In genomic region chrX:19810370-19810769, GRCh38 we compare ENCODE assay signal across 17 cellular contexts.
A peak's percentile ranks its signal among the peaks of the same experiment; 100 is the strongest.
DNase-seq lines count a peak whose midpoint lies in the region; ATAC-seq and TF ChIP-seq lines count a peak whose summit lies in the region.
"Had no signal": no experiment of that assay in that cellular context is flagged by ENCODE, and none has a peak within 500 bp of the region (broad histone marks: within the 10 kb centered on the region; RNA-seq: fewer than 3 reads in every experiment).

No MANE protein-coding gene starts in this region.

- no peak for ATAC-seq in HG02678 (IDR thresholded peaks at IDR 0.05; ENCODE audit: unreplicated experiment)
- ATAC-seq: right cardiac atrium had no signal

- no peaks in the 10 kb centered on the region for H3K27me3 ChIP-seq in CD8-positive, alpha-beta memory T cell (ENCODE audit: insufficient read depth, low read length, poor library complexity, severe bottlenecking)
- no peaks in the 10 kb centered on the region for H3K27me3 ChIP-seq in HL-60 (ENCODE audit: insufficient read depth, poor library complexity, severe bottlenecking)
- H3K27me3 ChIP-seq in adipocyte (replicated peaks; ENCODE audit: control insufficient read depth, insufficient read depth, low read length) = peaks cover 2% of the 10 kb centered on the region
- H3K27me3 ChIP-seq: BLaER1, tibial artery had no signal

- no peak overlapping the region for H3K4me3 ChIP-seq in CD8-positive, alpha-beta memory T cell (ENCODE audit: low read length)
- H3K4me3 ChIP-seq in HL-60 (replicated peaks; ENCODE audit: insufficient read depth, low read length) (no peak overlapping the region), adipocyte (ENCODE audit: low read length) (no peak overlapping the region)
- H3K4me3 ChIP-seq: BLaER1, tibial artery had no signal

- intact Hi-C loops in activated CD4-positive, alpha-beta T cell treated with anti-CD3 and anti-CD28 coated beads, Interleukin-2, amount 10 ng/mL, durations not matched to agents 24 days and 14 days (cut with micrococcal nuclease) = no loop called here

- peaks cover 0 to 13% (median 4%) of the 10 kb centered on the region in 3 donors for H3K36me3 Mint-ChIP-seq in CD8-positive, alpha-beta memory T cell
- peaks cover 23% of the 10 kb centered on the region for H3K36me3 Mint-ChIP-seq in activated CD4-positive, alpha-beta T cell treated with anti-CD3 and anti-CD28 coated beads, Interleukin-2, amount 10 ng/mL, durations not matched to agents 24 days and 14 days (ENCODE audit: low read depth)

- H3K9ac ChIP-seq in adipocyte (ENCODE audit: low read length) = peak overlapping the region; percentile 10
- H3K9ac ChIP-seq: BLaER1 had no signal

- H3K36me3 ChIP-seq in CD8-positive, alpha-beta memory T cell (ENCODE audit: insufficient read depth, low read length) = no peaks in the 10 kb centered on the region
- no peaks in the 10 kb centered on the region for H3K36me3 ChIP-seq in adipocyte (ENCODE audit: control insufficient read depth, insufficient read depth, low read length, severe bottlenecking)
- H3K36me3 ChIP-seq: tibial artery had no signal

- peak overlapping the region in 7 of 8 donors; percentile 28 to 82 (median 54) for H3K27ac Mint-ChIP-seq in CD8-positive, alpha-beta memory T cell
- H3K27ac Mint-ChIP-seq in activated CD4-positive, alpha-beta T cell treated with anti-CD3 and anti-CD28 coated beads, Interleukin-2, amount 10 ng/mL, durations not matched to agents 24 days and 14 days = no peak overlapping the region
- H3K27ac Mint-ChIP-seq: activated T-helper 1 cell treated with anti-CD3 and anti-CD28 coated beads, Interleukin-12 subunit alpha, Interleukin-12 subunit beta, Interleukin-2, Interleukin-4 antibody, amounts not matched to agents 30 ng/mL and 10 ng/mL and 1 ng/mL, durations not matched to agents 14 hours and 24 hours and 36 hours; H9 had no signal

- peaks cover 35% of the 10 kb centered on the region for H3K4me1 ChIP-seq in CD8-positive, alpha-beta memory T cell (ENCODE audit: insufficient read depth, low read length)
- H3K4me1 ChIP-seq in adipocyte (ENCODE audit: control insufficient read depth, insufficient read depth, low read length) = peaks cover 33% of the 10 kb centered on the region
- H3K4me1 ChIP-seq: tibial artery had no signal

- H3K9me3 Mint-ChIP-seq in CD8-positive, alpha-beta memory T cell = peaks cover 0 to 7% (median 5%) of the 10 kb centered on the region in 5 donors
- H3K9me3 Mint-ChIP-seq in activated CD4-positive, alpha-beta T cell treated with anti-CD3 and anti-CD28 coated beads, Interleukin-2, amount 10 ng/mL, durations not matched to agents 24 days and 14 days = no peaks in the 10 kb centered on the region
- H3K9me3 Mint-ChIP-seq: activated T-helper 1 cell treated with anti-CD3 and anti-CD28 coated beads, Interleukin-12 subunit alpha, Interleukin-12 subunit beta, Interleukin-2, Interleukin-4 antibody, amounts not matched to agents 30 ng/mL and 10 ng/mL and 1 ng/mL, durations not matched to agents 14 hours and 24 hours and 36 hours had no signal

- peak overlapping the region in 1 of 7 donors; percentile 3 for H3K4me3 Mint-ChIP-seq in CD8-positive, alpha-beta memory T cell
- no peak overlapping the region for H3K4me3 Mint-ChIP-seq in activated CD4-positive, alpha-beta T cell treated with anti-CD3 and anti-CD28 coated beads, Interleukin-2, amount 10 ng/mL, durations not matched to agents 24 days and 14 days
- H3K4me3 Mint-ChIP-seq: activated T-helper 1 cell treated with anti-CD3 and anti-CD28 coated beads, Interleukin-12 subunit alpha, Interleukin-12 subunit beta, Interleukin-2, Interleukin-4 antibody, amounts not matched to agents 30 ng/mL and 10 ng/mL and 1 ng/mL, durations not matched to agents 14 hours and 24 hours and 36 hours; H9 had no signal

- no peaks in the 10 kb centered on the region for H3K27me3 Mint-ChIP-seq in CD8-positive, alpha-beta memory T cell
- no peaks in the 10 kb centered on the region for H3K27me3 Mint-ChIP-seq in activated CD4-positive, alpha-beta T cell treated with anti-CD3 and anti-CD28 coated beads, Interleukin-2, amount 10 ng/mL, durations not matched to agents 24 days and 14 days

- CTCF ChIA-PET in CD8-positive, alpha-beta memory T cell (lab: Charles Lee) = interaction anchor here (0.9 to 1.2 kb wide), 3 partner anchors 13 to 77 kb away, joined by 3 to 4 read pairs (median 3); no protein-coding TSS in a partner anchor

- H3K4me1 Mint-ChIP-seq in CD8-positive, alpha-beta memory T cell = peaks cover 57 to 84% (median 80%) of the 10 kb centered on the region in 3 donors
- H3K4me1 Mint-ChIP-seq in activated CD4-positive, alpha-beta T cell treated with anti-CD3 and anti-CD28 coated beads, Interleukin-2, amount 10 ng/mL, durations not matched to agents 24 days and 14 days = peaks cover 36% of the 10 kb centered on the region

- POLR2A ChIA-PET in CD8-positive, alpha-beta memory T cell (lab: Charles Lee) = no interaction called here

- no peak for DNase-seq in CD8-positive, alpha-beta memory T cell
- DNase-seq in HL-60 (ENCODE audit: low read depth in 1 of 2, low spot score in 1 of 2) = peak in 1 of 2 experiments; percentile 20
- DNase-seq in adipocyte (ENCODE audit: low read depth) = peak; percentile 27
- peak; percentile 8 for DNase-seq in myocyte (ENCODE audit: low read depth)
- DNase-seq in NCI-H1048 (lab: John Stamatoyannopoulos, UW) = no peak
- no peak for DNase-seq in activated effector memory CD4-positive, alpha-beta T cell treated with anti-CD3 and anti-CD28 coated beads, Interleukin-2, amount 50 U/mL, for 16 hours
- no peak for DNase-seq in activated CD4-positive, alpha-beta T cell treated with anti-CD3 and anti-CD28 coated beads, Interleukin-2, amount 10 ng/mL, durations not matched to agents 24 days and 14 days
- DNase-seq: activated CD4-positive, alpha-beta T cell treated with anti-CD3 and anti-CD28 coated beads, Interleukin-2, amount 50 U/mL, for 48 hours; anterior cingulate cortex; H9; NCI-H1105 treated with DMSO at 0.1 percent for 48 hours; nucleus accumbens; right cardiac atrium; tibial artery had no signal

- TF ChIP-seq CTCF in HL-60 (IDR thresholded peaks at IDR 0.05; ENCODE audit: insufficient read depth, low read length) = no peak

- H3K9me3 ChIP-seq in CD8-positive, alpha-beta memory T cell (ENCODE audit: low read length) = no peaks in the 10 kb centered on the region
- H3K9me3 ChIP-seq in adipocyte (ENCODE audit: control insufficient read depth, low read length) = no peaks in the 10 kb centered on the region
- H3K9me3 ChIP-seq: tibial artery had no signal

- no peak overlapping the region for H3K27ac ChIP-seq in CD8-positive, alpha-beta memory T cell (ENCODE audit: low read depth, low read length)
- peak overlapping the region; percentile 43 for H3K27ac ChIP-seq in HL-60 (replicated peaks)
- H3K27ac ChIP-seq: BLaER1, tibial artery had no signal

Comparison
In these comparisons a context has a peak if more than half of its experiments do, and no peak if none do; other contexts are left out.
1. DNase-seq: peak in adipocyte (single experiment) and myocyte (single experiment); none in CD8-positive, alpha-beta memory T cell (0 of 5), NCI-H1048 (single experiment), activated effector memory CD4-positive, alpha-beta T cell treated with anti-CD3 and anti-CD28 coated beads, Interleukin-2, amount 50 U/mL, for 16 hours (single experiment) and activated CD4-positive, alpha-beta T cell treated with anti-CD3 and anti-CD28 coated beads, Interleukin-2, amount 10 ng/mL, durations not matched to agents 24 days and 14 days (single experiment).